In the genomic region with DNA sequence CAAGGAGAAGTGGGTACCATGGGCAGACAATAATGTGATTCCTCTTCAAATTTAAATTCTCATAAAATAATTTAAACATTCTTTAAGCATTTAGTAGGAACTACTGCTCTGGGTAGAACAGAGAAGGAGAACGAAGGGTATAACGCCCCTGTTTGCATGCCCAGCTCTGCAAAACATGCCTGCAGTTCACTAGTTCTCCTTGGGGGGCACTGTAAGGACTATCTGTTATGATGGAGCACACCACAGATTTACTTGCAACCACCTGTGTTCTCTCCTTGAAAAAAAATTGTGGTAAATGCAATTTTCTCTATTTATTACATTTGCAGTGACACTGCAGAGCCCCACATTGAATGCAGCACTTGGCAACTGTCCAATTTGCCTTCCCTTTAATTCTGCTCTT, we compare ENCODE assay signal across 10 cellular contexts.
DNase-seq lines count a peak whose midpoint lies in the region; ATAC-seq and TF ChIP-seq lines count a peak whose summit lies in the region.
"Had no signal": no experiment of that assay in that cellular context is flagged by ENCODE, and none has a peak within 500 bp of the region (broad histone marks: within the 10 kb centered on the region; RNA-seq: fewer than 3 reads in every experiment).

No MANE protein-coding gene starts in this region.

- no peaks in the 10 kb centered on the region for H3K4me1 ChIP-seq in breast epithelium
- H3K4me1 ChIP-seq: body of pancreas had no signal

- no peak for TF ChIP-seq POLR2A in breast epithelium (IDR thresholded peaks at IDR 0.05)

- H3K36me3 Mint-ChIP-seq in immature natural killer cell: peaks cover 0 to 3% (median 0%) of the 10 kb centered on the region in 3 donors
- H3K36me3 Mint-ChIP-seq: IgD-negative memory B cell had no signal

- no peak for TF ChIP-seq CTCF in breast epithelium (IDR thresholded peaks at IDR 0.05)

- H3K4me3 ChIP-seq in breast epithelium: no peak overlapping the region
- H3K4me3 ChIP-seq: body of pancreas had no signal

- H3K4me1 Mint-ChIP-seq in immature natural killer cell: no peaks in the 10 kb centered on the region
- H3K4me1 Mint-ChIP-seq: IgD-negative memory B cell had no signal

- no peaks in the 10 kb centered on the region for H3K27me3 ChIP-seq in breast epithelium
- H3K27me3 ChIP-seq: body of pancreas had no signal

- no peak overlapping the region for H3K4me3 Mint-ChIP-seq in immature natural killer cell
- H3K4me3 Mint-ChIP-seq: IgD-negative memory B cell had no signal

- ATAC-seq in GM21367 (IDR thresholded peaks at IDR 0.05; ENCODE audit: unreplicated experiment) (peak; percentile 51), GM19023 (IDR thresholded peaks at IDR 0.05; ENCODE audit: unreplicated experiment) (no peak)
- ATAC-seq: body of pancreas had no signal

- no peaks in the 10 kb centered on the region for H3K27me3 Mint-ChIP-seq in immature natural killer cell (ENCODE audit: low read depth in 3 of 3)
- H3K27me3 Mint-ChIP-seq: IgD-negative memory B cell had no signal

- no peaks in the 10 kb centered on the region for H3K36me3 ChIP-seq in breast epithelium

- no peak overlapping the region for H3K27ac ChIP-seq in breast epithelium
- H3K27ac ChIP-seq: body of pancreas had no signal

- intact Hi-C loops in breast epithelium (cut with DNase I; ENCODE audit: low total_unique reads): no loop called here

- DNase-seq in ELF-1 (ENCODE audit: low read depth, low spot score) (peak; percentile 4), KG1 (lab: John Stamatoyannopoulos, UW) (peak; percentile 10), glomerular visceral epithelial cell (ENCODE audit: extremely low spot score) (peak; percentile 5), immature natural killer cell (no peak), AG08396 (ENCODE audit: low spot score) (no peak), breast epithelium (ENCODE audit: low spot score in 2 of 2) (no peak)

- peaks cover 2 to 18% (median 7%) of the 10 kb centered on the region in 6 donors for H3K9me3 Mint-ChIP-seq in immature natural killer cell

- no peaks in the 10 kb centered on the region for H3K9me3 ChIP-seq in breast epithelium
- H3K9me3 ChIP-seq: body of pancreas had no signal

- H3K27ac Mint-ChIP-seq in immature natural killer cell: no peak overlapping the region
- H3K27ac Mint-ChIP-seq: IgD-negative memory B cell had no signal

Comparison
In these comparisons a context has a peak if more than half of its experiments do, and no peak if none do; other contexts are left out.
1. DNase-seq: peak in ELF-1 (single experiment), KG1 (single experiment) and glomerular visceral epithelial cell (single experiment); none in immature natural killer cell (0 of 3), AG08396 (single experiment) and breast epithelium (0 of 2).